In the genomic region with DNA sequence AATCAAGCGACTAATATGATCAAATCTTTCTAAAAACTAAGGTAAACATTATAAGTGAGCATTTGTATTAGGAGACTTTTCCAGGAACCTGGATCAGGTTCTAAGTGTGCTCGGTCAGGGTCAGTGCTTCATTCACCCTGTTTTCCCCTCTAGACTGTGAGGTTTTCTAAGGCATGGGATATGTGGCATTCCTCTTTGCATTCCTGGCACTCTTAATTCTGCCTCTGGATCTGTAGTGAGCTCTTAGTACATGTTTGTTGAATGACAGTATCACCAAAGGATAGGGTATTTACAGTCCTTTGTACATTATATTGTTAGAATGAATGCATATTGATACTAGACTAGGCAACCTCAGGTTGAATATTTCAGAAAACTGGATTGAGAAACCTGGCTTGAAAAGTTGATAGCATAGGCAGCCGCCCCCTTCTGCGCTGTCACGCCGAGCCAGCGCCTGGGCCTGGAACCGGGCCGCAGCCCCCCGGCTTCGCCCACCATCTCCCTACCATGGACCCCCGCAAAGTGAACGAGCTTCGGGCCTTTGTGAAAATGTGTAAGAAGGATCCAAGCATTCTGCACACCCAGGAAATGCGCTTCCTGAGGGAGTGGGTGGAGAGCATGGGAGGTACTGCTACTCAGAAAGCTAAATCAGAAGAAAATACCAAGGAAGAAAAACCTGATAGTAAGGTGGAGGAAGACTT, we compare ENCODE assay signal across 22 cellular contexts.
A peak's percentile ranks its signal among the peaks of the same experiment; 100 is the strongest.
DNase-seq lines count a peak whose midpoint lies in the region; ATAC-seq and TF ChIP-seq lines count a peak whose summit lies in the region.
"Had no signal": no experiment of that assay in that cellular context is flagged by ENCODE, and none has a peak within 500 bp of the region (broad histone marks: within the 10 kb centered on the region; RNA-seq: fewer than 3 reads in every experiment).

No MANE protein-coding gene starts in this region.

- WGBS in esophagus muscularis mucosa, result 98% methylated on average over 15 of the region's 15 CpGs

- no peaks in the 10 kb centered on the region for H3K79me2 ChIP-seq in GM23338 (replicated peaks; ENCODE audit: insufficient read depth)

- H3K4me2 ChIP-seq in GM23338, result no peak overlapping the region

- peaks cover 3% of the 10 kb centered on the region for H3K4me1 Mint-ChIP-seq in GM23338

- H3F3A ChIP-seq in GM23338 (replicated peaks; ENCODE audit: low read depth), result no peaks in the 10 kb centered on the region

- H3K9me3 Mint-ChIP-seq in GM23338, result no peaks in the 10 kb centered on the region

- no peaks in the 10 kb centered on the region for H3K36me3 ChIP-seq in GM23338 (ENCODE audit: insufficient read depth)
- H3K36me3 ChIP-seq in esophagus muscularis mucosa, result no peaks in the 10 kb centered on the region
- no peaks in the 10 kb centered on the region for H3K36me3 ChIP-seq in left ventricle myocardium inferior
- H3K36me3 ChIP-seq: BE2C, HAP-1 had no signal

- no peak for DNase-seq in GM23338 (ENCODE audit: low spot score)
- peak; percentile 80 for DNase-seq in astrocyte of the hippocampus (ENCODE audit: low read depth, low spot score)
- peak; percentile 23 for DNase-seq in non-pigmented ciliary epithelial cell (ENCODE audit: low read depth)
- DNase-seq in esophagus muscularis mucosa (ENCODE audit: extremely low spot score), result no peak
- DNase-seq in DMS53 treated with DMSO at 0.1 percent for 48 hours (lab: John Stamatoyannopoulos, UW; ENCODE audit: unreplicated experiment), result no peak
- DNase-seq in left ventricle myocardium inferior, result no peak
- no peak for DNase-seq in NCI-H524 (lab: John Stamatoyannopoulos, UW)
- DNase-seq: ACHN; BE2C; CD4-positive, CD25-positive, alpha-beta regulatory T cell; COR-L47; DMS 273 treated with DMSO at 0.1 percent for 48 hours; GF-D8; NCI-H1105; NCI-H1694; NCI-H2081 treated with DMSO at 0.1 percent for 48 hours; NCI-H774; SHP77 had no signal

- H3K9me3 ChIP-seq in esophagus muscularis mucosa (no peaks in the 10 kb centered on the region), left ventricle myocardium inferior (replicated peaks) (no peaks in the 10 kb centered on the region)
- H3K9me3 ChIP-seq: BE2C had no signal

- TF ChIP-seq CTCF in GM23338 (conservative IDR thresholded peaks at IDR 0.05; ENCODE audit: low read depth in 2 of 2) (no peak), esophagus muscularis mucosa (IDR thresholded peaks at IDR 0.05) (no peak), left ventricle myocardium inferior (IDR thresholded peaks at IDR 0.05; ENCODE audit: borderline replicate concordance) (no peak)

- TF ChIP-seq POLR2A in esophagus muscularis mucosa (IDR thresholded peaks at IDR 0.05; ENCODE audit: low read depth), result no peak

- intact Hi-C loops in esophagus muscularis mucosa (cut with DNase I) (loop anchor here (5.0 kb wide), 1 partner anchor 361 kb away; no protein-coding TSS in a partner anchor), left ventricle myocardium inferior (cut with micrococcal nuclease) (no loop called here)

- H3K27me3 Mint-ChIP-seq in GM23338 (ENCODE audit: insufficient read depth, low read depth, poor library complexity), result no peaks in the 10 kb centered on the region

- no peak overlapping the region for H3K4me3 Mint-ChIP-seq in GM23338
- H3K4me3 Mint-ChIP-seq: CD4-positive, CD25-positive, alpha-beta regulatory T cell had no signal

- H3K27ac ChIP-seq in GM23338 (ENCODE audit: low read depth) (no peak overlapping the region), esophagus muscularis mucosa (replicated peaks in 1 of 4) (no peak overlapping the region), left ventricle myocardium inferior (replicated peaks) (no peak overlapping the region)
- H3K27ac ChIP-seq: SK-N-MC had no signal

- H3K4me1 ChIP-seq in GM23338 (ENCODE audit: insufficient read depth), result no peaks in the 10 kb centered on the region
- H3K4me1 ChIP-seq in esophagus muscularis mucosa, result peaks cover 0 to 6% (median 0%) of the 10 kb centered on the region in 4 donors
- no peaks in the 10 kb centered on the region for H3K4me1 ChIP-seq in left ventricle myocardium inferior
- H3K4me1 ChIP-seq: BE2C, HAP-1 had no signal

- no peak for TF ChIP-seq EP300 in esophagus muscularis mucosa (IDR thresholded peaks at IDR 0.05)

- peak; percentile 42 for ATAC-seq in GM23338
- ATAC-seq: GM12878, K562 had no signal

- H2AFZ ChIP-seq in GM23338, result no peak overlapping the region

- H3K27me3 ChIP-seq in GM23338 (ENCODE audit: insufficient read depth), result no peaks in the 10 kb centered on the region
- H3K27me3 ChIP-seq in esophagus muscularis mucosa, result no peaks in the 10 kb centered on the region
- H3K27me3 ChIP-seq in left ventricle myocardium inferior (ENCODE audit: low read depth), result no peaks in the 10 kb centered on the region
- H3K27me3 ChIP-seq: BE2C had no signal

- no peaks in the 10 kb centered on the region for H4K20me1 ChIP-seq in GM23338 (replicated peaks; ENCODE audit: insufficient read depth)

- H3K27ac Mint-ChIP-seq in GM23338, result no peak overlapping the region
- H3K27ac Mint-ChIP-seq: CD4-positive, CD25-positive, alpha-beta regulatory T cell had no signal

- 0 out of 2 replicates have a peak, but pooled peaks cover 3% of the 10 kb centered on the region for H3K9me2 ChIP-seq in GM23338 (ENCODE audit: insufficient read depth)

- H3K4me3 ChIP-seq in GM23338 (no peak overlapping the region), esophagus muscularis mucosa (no peak overlapping the region), left ventricle myocardium inferior (no peak overlapping the region)
- H3K4me3 ChIP-seq: GM12878, HAP-1, K562, SK-N-MC had no signal

- H3K36me3 Mint-ChIP-seq in GM23338 (ENCODE audit: low read depth), result no peaks in the 10 kb centered on the region
- H3K36me3 Mint-ChIP-seq: CD4-positive, CD25-positive, alpha-beta regulatory T cell had no signal

TF ChIP-seq in GM23338, 12 proteins besides CTCF, POLR2A, EP300 and RAD21 (continues in another document):
- TF ChIP-seq STAT1 (IDR thresholded peaks at IDR 0.05; ENCODE audit: unreplicated experiment) (no peak), EZH2 (IDR thresholded peaks at IDR 0.05; ENCODE audit: low read depth, unreplicated experiment) (no peak)
- TF ChIP-seq, protein P1, sequence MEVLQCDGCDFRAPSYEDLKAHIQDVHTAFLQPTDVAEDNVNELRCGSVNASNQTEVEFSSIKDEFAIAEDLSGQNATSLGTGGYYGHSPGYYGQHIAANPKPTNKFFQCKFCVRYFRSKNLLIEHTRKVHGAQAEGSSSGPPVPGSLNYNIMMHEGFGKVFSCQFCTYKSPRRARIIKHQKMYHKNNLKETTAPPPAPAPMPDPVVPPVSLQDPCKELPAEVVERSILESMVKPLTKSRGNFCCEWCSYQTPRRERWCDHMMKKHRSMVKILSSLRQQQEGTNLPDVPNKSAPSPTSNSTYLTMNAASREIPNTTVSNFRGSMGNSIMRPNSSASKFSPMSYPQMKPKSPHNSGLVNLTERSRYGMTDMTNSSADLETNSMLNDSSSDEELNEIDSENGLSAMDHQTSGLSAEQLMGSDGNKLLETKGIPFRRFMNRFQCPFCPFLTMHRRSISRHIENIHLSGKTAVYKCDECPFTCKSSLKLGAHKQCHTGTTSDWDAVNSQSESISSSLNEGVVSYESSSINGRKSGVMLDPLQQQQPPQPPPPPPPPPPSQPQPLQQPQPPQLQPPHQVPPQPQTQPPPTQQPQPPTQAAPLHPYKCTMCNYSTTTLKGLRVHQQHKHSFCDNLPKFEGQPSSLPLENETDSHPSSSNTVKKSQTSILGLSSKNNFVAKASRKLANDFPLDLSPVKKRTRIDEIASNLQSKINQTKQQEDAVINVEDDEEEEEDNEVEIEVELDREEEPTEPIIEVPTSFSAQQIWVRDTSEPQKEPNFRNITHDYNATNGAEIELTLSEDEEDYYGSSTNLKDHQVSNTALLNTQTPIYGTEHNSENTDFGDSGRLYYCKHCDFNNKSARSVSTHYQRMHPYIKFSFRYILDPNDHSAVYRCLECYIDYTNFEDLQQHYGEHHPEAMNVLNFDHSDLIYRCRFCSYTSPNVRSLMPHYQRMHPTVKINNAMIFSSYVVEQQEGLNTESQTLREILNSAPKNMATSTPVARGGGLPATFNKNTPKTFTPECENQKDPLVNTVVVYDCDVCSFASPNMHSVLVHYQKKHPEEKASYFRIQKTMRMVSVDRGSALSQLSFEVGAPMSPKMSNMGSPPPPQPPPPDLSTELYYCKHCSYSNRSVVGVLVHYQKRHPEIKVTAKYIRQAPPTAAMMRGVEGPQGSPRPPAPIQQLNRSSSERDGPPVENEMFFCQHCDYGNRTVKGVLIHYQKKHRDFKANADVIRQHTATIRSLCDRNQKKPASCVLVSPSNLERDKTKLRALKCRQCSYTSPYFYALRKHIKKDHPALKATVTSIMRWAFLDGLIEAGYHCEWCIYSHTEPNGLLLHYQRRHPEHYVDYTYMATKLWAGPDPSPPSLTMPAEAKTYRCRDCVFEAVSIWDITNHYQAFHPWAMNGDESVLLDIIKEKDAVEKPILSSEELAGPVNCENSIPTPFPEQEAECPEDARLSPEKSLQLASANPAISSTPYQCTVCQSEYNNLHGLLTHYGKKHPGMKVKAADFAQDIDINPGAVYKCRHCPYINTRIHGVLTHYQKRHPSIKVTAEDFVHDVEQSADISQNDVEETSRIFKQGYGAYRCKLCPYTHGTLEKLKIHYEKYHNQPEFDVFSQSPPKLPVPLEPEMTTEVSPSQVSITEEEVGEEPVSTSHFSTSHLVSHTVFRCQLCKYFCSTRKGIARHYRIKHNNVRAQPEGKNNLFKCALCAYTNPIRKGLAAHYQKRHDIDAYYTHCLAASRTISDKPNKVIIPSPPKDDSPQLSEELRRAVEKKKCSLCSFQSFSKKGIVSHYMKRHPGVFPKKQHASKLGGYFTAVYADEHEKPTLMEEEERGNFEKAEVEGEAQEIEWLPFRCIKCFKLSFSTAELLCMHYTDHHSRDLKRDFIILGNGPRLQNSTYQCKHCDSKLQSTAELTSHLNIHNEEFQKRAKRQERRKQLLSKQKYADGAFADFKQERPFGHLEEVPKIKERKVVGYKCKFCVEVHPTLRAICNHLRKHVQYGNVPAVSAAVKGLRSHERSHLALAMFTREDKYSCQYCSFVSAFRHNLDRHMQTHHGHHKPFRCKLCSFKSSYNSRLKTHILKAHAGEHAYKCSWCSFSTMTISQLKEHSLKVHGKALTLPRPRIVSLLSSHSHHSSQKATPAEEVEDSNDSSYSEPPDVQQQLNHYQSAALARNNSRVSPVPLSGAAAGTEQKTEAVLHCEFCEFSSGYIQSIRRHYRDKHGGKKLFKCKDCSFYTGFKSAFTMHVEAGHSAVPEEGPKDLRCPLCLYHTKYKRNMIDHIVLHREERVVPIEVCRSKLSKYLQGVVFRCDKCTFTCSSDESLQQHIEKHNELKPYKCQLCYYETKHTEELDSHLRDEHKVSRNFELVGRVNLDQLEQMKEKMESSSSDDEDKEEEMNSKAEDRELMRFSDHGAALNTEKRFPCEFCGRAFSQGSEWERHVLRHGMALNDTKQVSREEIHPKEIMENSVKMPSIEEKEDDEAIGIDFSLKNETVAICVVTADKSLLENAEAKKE (CRISPR knock-in tag; IDR thresholded peaks at IDR 0.05), result no peak

Comparison
In these comparisons a context has a peak if more than half of its experiments do, and no peak if none do; other contexts are left out.
1. DNase-seq: peak in astrocyte of the hippocampus (single experiment) and non-pigmented ciliary epithelial cell (single experiment); none in GM23338 (single experiment), esophagus muscularis mucosa (single experiment), DMS53 treated with DMSO at 0.1 percent for 48 hours (single experiment), left ventricle myocardium inferior (single experiment) and NCI-H524 (0 of 2).